In genomic region chr1:23394664-23395063, GRCh38 we compare ENCODE assay signal across 9 cellular contexts. TPM values are rescaled to one million over a fixed set of nuclear protein-coding genes. Genes with fewer than 3 reads are reported as not detected.
DNase-seq lines count a peak whose midpoint lies in the region; TF ChIP-seq lines count a peak whose summit lies in the region.
"Had no signal": no experiment of that assay in that cellular context is flagged by ENCODE, and none has a peak within 500 bp of the region (broad histone marks: within the 10 kb centered on the region; RNA-seq: fewer than 3 reads in every experiment).

No MANE protein-coding gene starts in this region.

- DNase-seq in endodermal cell (peak; percentile 84), medulla oblongata (ENCODE audit: extremely low spot score) (peak; percentile 66), tibial artery (peak; percentile 87 to 89), G401 (ENCODE audit: low spot score) (no peak), NCI-H2107 treated with DMSO at 0.1 percent for 48 hours (lab: John Stamatoyannopoulos, UW; ENCODE audit: unreplicated experiment) (no peak), globus pallidus (ENCODE audit: low spot score) (no peak), DMS 273 (lab: John Stamatoyannopoulos, UW; ENCODE audit: unreplicated experiment) (no peak)

- TF ChIP-seq CTCF in endodermal cell (conservative IDR thresholded peaks at IDR 0.05) (peak; percentile 25), tibial artery (IDR thresholded peaks at IDR 0.05) (no peak)

- H3K9me3 ChIP-seq in HUES6 (ENCODE audit: control insufficient read depth, insufficient read depth, low read depth, low read length) (peaks cover 10% of the 10 kb centered on the region), endodermal cell (ENCODE audit: control insufficient read depth, low read length) (peaks cover 11% of the 10 kb centered on the region), tibial artery (no peaks in the 10 kb centered on the region)

- H3K4me3 Mint-ChIP-seq in endodermal cell: no peak overlapping the region

- H3K27ac ChIP-seq in HUES6 (ENCODE audit: low read depth, low read length) (no peak overlapping the region; the same call in 1 of the 2 replicates), endodermal cell (ENCODE audit: low read depth, low read length) (peak overlapping the region; percentile 66), tibial artery (peak overlapping the region; percentile 37)

- H3K27me3 Mint-ChIP-seq in endodermal cell (ENCODE audit: insufficient read depth): peaks cover 67% of the 10 kb centered on the region

- H3K27me3 ChIP-seq in HUES6 (ENCODE audit: control insufficient read depth, insufficient read depth, low read length) (peaks cover 86% of the 10 kb centered on the region), endodermal cell (ENCODE audit: control insufficient read depth, insufficient read depth, low read length, poor library complexity, severe bottlenecking) (peaks cover 24% of the 10 kb centered on the region), tibial artery (no peaks in the 10 kb centered on the region)

- H3K36me3 Mint-ChIP-seq in endodermal cell (ENCODE audit: low read depth): no peaks in the 10 kb centered on the region
- H3K36me3 Mint-ChIP-seq: activated naive CD4-positive, alpha-beta T cell treated with anti-CD3 and anti-CD28 coated beads, Interleukin-2, amount 50 U/mL, for 72 hours had no signal

- H3K4me1 ChIP-seq in HUES6 (ENCODE audit: control insufficient read depth, insufficient read depth, low read length) (peaks cover 20% of the 10 kb centered on the region), endodermal cell (ENCODE audit: control insufficient read depth, insufficient read depth, low read length) (no peaks in the 10 kb centered on the region), tibial artery (peaks cover 0 to 7% (median 2%) of the 10 kb centered on the region in 4 donors)

- H3K4me3 ChIP-seq in HUES6 (ENCODE audit: low read depth, low read length) (0 out of 2 replicates have a peak overlapping the region, but pooled peaks have one; percentile 15), endodermal cell (ENCODE audit: low read length) (no peak overlapping the region), tibial artery (no peak overlapping the region)

- no peak overlapping the region for H3K9ac ChIP-seq in HUES6 (ENCODE audit: low read length)
- no peak overlapping the region for H3K9ac ChIP-seq in endodermal cell (ENCODE audit: extremely low read depth, low read length, poor library complexity, severe bottlenecking)

- H3K9me3 Mint-ChIP-seq in endodermal cell: no peaks in the 10 kb centered on the region
- H3K9me3 Mint-ChIP-seq: activated naive CD4-positive, alpha-beta T cell treated with anti-CD3 and anti-CD28 coated beads, Interleukin-2, amount 50 U/mL, for 72 hours had no signal

- peaks cover 14% of the 10 kb centered on the region for H3K4me1 Mint-ChIP-seq in endodermal cell

- H3K36me3 ChIP-seq in HUES6 (ENCODE audit: control insufficient read depth, insufficient read depth, low read length) (no peaks in the 10 kb centered on the region), endodermal cell (ENCODE audit: control insufficient read depth, insufficient read depth, low read length) (no peaks in the 10 kb centered on the region), tibial artery (peaks cover 11 to 43% (median 20%) of the 10 kb centered on the region in 3 donors)

- 24 to 32% methylated on average over 2 to 7 of the region's 7 CpGs for WGBS in endodermal cell (ENCODE audit: insufficient coverage in 1 of 2, insufficient read length in 1 of 2), 2 experiments

- peak overlapping the region; percentile 24 for H3K27ac Mint-ChIP-seq in endodermal cell
- H3K27ac Mint-ChIP-seq: activated naive CD4-positive, alpha-beta T cell treated with anti-CD3 and anti-CD28 coated beads, Interleukin-2, amount 50 U/mL, for 72 hours had no signal

- in situ Hi-C loops in G401 (cut with HindIII; ENCODE audit: low sequenced_read_pairs): no loop called here

- intact Hi-C loops in tibial artery (cut with DNase I; ENCODE audit: low total_unique reads): no loop called here

RNA-seq across cellular contexts. Expression of gene ZNF436, which starts 25.0 kb away (rescaled TPM):
- total RNA-seq in endodermal cell: 10 to 100 TPM in 1 of 2 donors, 1 to 10 TPM in 1; 8.9 to 10.3 TPM
- polyA plus RNA-seq in endodermal cell (2013, experiment 1 of 2): 10.1 TPM
- 9.5 TPM for polyA plus RNA-seq in endodermal cell (2013, experiment 2 of 2)
- 13.7 and 17.6 TPM in 2 replicates for total RNA-seq in G401 (2014; rRNA removed; shearing (Covaris generic))

RNA-seq across cellular contexts. Expression of gene TCEA3, which starts 29.9 kb away (rescaled TPM):
- 1 to 10 TPM; 4.0 to 4.7 TPM for total RNA-seq in endodermal cell
- 2.4 TPM for polyA plus RNA-seq in endodermal cell (2013, experiment 1 of 2)
- polyA plus RNA-seq in endodermal cell (2013, experiment 2 of 2): 2.2 TPM
- 0.95 and 1.0 TPM in 2 replicates for total RNA-seq in G401 (2014; rRNA removed; shearing (Covaris generic))

RNA-seq across cellular contexts. Expression of gene HNRNPR, which starts 50.6 kb away (rescaled TPM):
- total RNA-seq in endodermal cell: 100 to 1,000 TPM; 187 to 210 TPM
- polyA plus RNA-seq in endodermal cell (2013, experiment 1 of 2): 247 TPM
- polyA plus RNA-seq in endodermal cell (2013, experiment 2 of 2): 229 TPM
- total RNA-seq in G401 (2014; rRNA removed; shearing (Covaris generic)): 133 and 193 TPM in 2 replicates

Comparison
In these comparisons a context has a peak if more than half of its experiments do, and no peak if none do; other contexts are left out.
1. DNase-seq: peak in endodermal cell (single experiment), medulla oblongata (single experiment) and tibial artery (2 of 2); none in G401 (single experiment), NCI-H2107 treated with DMSO at 0.1 percent for 48 hours (single experiment), globus pallidus (single experiment) and DMS 273 (single experiment).